In genomic region chr17:76397184-76397583, GRCh38 we compare ENCODE assay signal across 13 cellular contexts. TPM values are rescaled to one million over a fixed set of nuclear protein-coding genes. Genes with fewer than 3 reads are reported as not detected.
DNase-seq lines count a peak whose midpoint lies in the region; ATAC-seq, FAIRE-seq and TF ChIP-seq lines count a peak whose summit lies in the region.
"Had no signal": no experiment of that assay in that cellular context is flagged by ENCODE, and none has a peak within 500 bp of the region (broad histone marks: within the 10 kb centered on the region; RNA-seq: fewer than 3 reads in every experiment).

No MANE protein-coding gene starts in this region.

- peaks cover 3% of the 10 kb centered on the region for H3K79me1 ChIP-seq in neuronal stem cell (ENCODE audit: low read depth, low read length)

- H2BK120ac ChIP-seq in neuronal stem cell (ENCODE audit: low read depth, low read length): no peak overlapping the region

- intact Hi-C loops in HCT116 (cut with micrococcal nuclease) (no loop called here), K562 (cut with micrococcal nuclease) (no loop called here)

- H3K79me2 ChIP-seq in HCT116 (ENCODE audit: insufficient read depth, low read length) (no peaks in the 10 kb centered on the region), K562 (ENCODE audit: control insufficient read depth, insufficient read depth, low read length) (no peaks in the 10 kb centered on the region)

- H3K4me3 Mint-ChIP-seq in activated naive CD8-positive, alpha-beta T cell treated with anti-CD3 and anti-CD28 coated beads for 36 hours: no peak overlapping the region
- H3K4me3 Mint-ChIP-seq in activated naive CD8-positive, alpha-beta T cell treated with anti-CD3 and anti-CD28 coated beads, Interleukin-2, amount 50 U/mL, for 24 hours: no peak overlapping the region
- H3K4me3 Mint-ChIP-seq: B cell had no signal

- no peak overlapping the region for H4K91ac ChIP-seq in neuronal stem cell (ENCODE audit: low read depth, low read length, poor library complexity)

- H3K4me3 ChIP-seq in HCT116 (replicated peaks in 1 of 2; ENCODE audit: low read depth in 1 of 2, low read length in 2 of 2) (no peak overlapping the region), K562 (no peak overlapping the region), neuronal stem cell (ENCODE audit: low read length in 2 of 2) (no peak overlapping the region)
- H3K4me3 ChIP-seq: GM23248, Peyer's patch, SJSA1 had no signal

- H3K27ac ChIP-seq in HCT116 (ENCODE audit: low read depth, low read length) (no peak overlapping the region), K562 (ENCODE audit: extremely low read depth, low read depth, low read length) (no peak overlapping the region; the same call in 2 of the 3 replicates), neuronal stem cell (replicated peaks; ENCODE audit: low read length) (no peak overlapping the region)
- H3K27ac ChIP-seq: GM23248, Peyer's patch, SJSA1 had no signal

- BruUV-seq in HCT116 (replicated peaks; lab: Mats Ljungman, UMichigan) (no TSS peak), K562 (replicated peaks; lab: Mats Ljungman, UMichigan) (no TSS peak)

- peaks cover 4% of the 10 kb centered on the region; the same call in 1 of the 2 replicates for H4K20me1 ChIP-seq in HCT116 (ENCODE audit: insufficient read depth)
- H4K20me1 ChIP-seq in K562 (replicated peaks; ENCODE audit: control insufficient read depth, insufficient read depth, low read length): peaks cover 23% of the 10 kb centered on the region

- RAD21 ChIA-PET in HCT116 (lab: Charles Lee; ENCODE audit: low non-redundant PET in 1 of 2, low total read pairs in 2 of 2, uncharacterized antibody in 2 of 2, unreplicated experiment in 2 of 2): interaction anchor here (0.9 to 2.0 kb wide), 5 partner anchors 31 to 93 kb away, joined by 3 to 9 read pairs (median 5); no protein-coding TSS in a partner anchor

- H3K27me3 Mint-ChIP-seq in activated naive CD8-positive, alpha-beta T cell treated with anti-CD3 and anti-CD28 coated beads for 36 hours: no peaks in the 10 kb centered on the region
- no peaks in the 10 kb centered on the region for H3K27me3 Mint-ChIP-seq in activated naive CD8-positive, alpha-beta T cell treated with anti-CD3 and anti-CD28 coated beads, Interleukin-2, amount 50 U/mL, for 24 hours
- H3K27me3 Mint-ChIP-seq: B cell had no signal

- FAIRE-seq in K562 (lab: Jason Lieb, UNC): no peak
- FAIRE-seq: D721Med had no signal

- peak overlapping the region; percentile 13 for H3K18ac ChIP-seq in neuronal stem cell (ENCODE audit: low read length)

- no peaks in the 10 kb centered on the region for H3K9me3 Mint-ChIP-seq in activated naive CD8-positive, alpha-beta T cell treated with anti-CD3 and anti-CD28 coated beads for 36 hours
- no peaks in the 10 kb centered on the region for H3K9me3 Mint-ChIP-seq in activated naive CD8-positive, alpha-beta T cell treated with anti-CD3 and anti-CD28 coated beads, Interleukin-2, amount 50 U/mL, for 24 hours

- no peaks in the 10 kb centered on the region for H3K4me1 ChIP-seq in HCT116 (ENCODE audit: control insufficient read depth in 1 of 2, insufficient read depth in 2 of 2, low read length in 2 of 2)
- peaks cover 0 to 9% of the 10 kb centered on the region in 2 experiments; a peak in 2 of 5 replicates for H3K4me1 ChIP-seq in K562 (replicated peaks in 1 of 2; ENCODE audit: control insufficient read depth in 2 of 2, insufficient read depth in 2 of 2, low read length in 2 of 2)
- H3K4me1 ChIP-seq in neuronal stem cell (ENCODE audit: control insufficient read depth in 2 of 2, insufficient read depth in 1 of 2, low read depth in 1 of 2, low read length in 2 of 2): no peaks in the 10 kb centered on the region
- H3K4me1 ChIP-seq: Peyer's patch had no signal

- H3K27me3 ChIP-seq in HCT116 (ENCODE audit: insufficient read depth, low read length) (no peaks in the 10 kb centered on the region), K562 (ENCODE audit: control insufficient read depth in 2 of 2, insufficient read depth in 2 of 2, low read length in 2 of 2) (no peaks in the 10 kb centered on the region), neuronal stem cell (ENCODE audit: control insufficient read depth in 3 of 3, insufficient read depth in 3 of 3, low read depth in 1 of 3, low read length in 3 of 3) (no peaks in the 10 kb centered on the region)
- H3K27me3 ChIP-seq: Peyer's patch, SJSA1 had no signal

- H3K4me2 ChIP-seq in HCT116 (ENCODE audit: low read length) (no peak overlapping the region), K562 (ENCODE audit: insufficient read depth, low read length) (no peak overlapping the region), neuronal stem cell (ENCODE audit: insufficient read depth, low read length, poor library complexity, severe bottlenecking) (no peak overlapping the region)

- H3K9ac ChIP-seq in HCT116 (ENCODE audit: low read length) (no peak overlapping the region), K562 (ENCODE audit: insufficient read depth in 1 of 2, low read depth in 2 of 2, low read length in 2 of 2) (peak overlapping the region in 1 of 2 experiments; percentile 43; a peak in 1 of 4 replicates), neuronal stem cell (ENCODE audit: low read depth, low read length, poor library complexity) (no peak overlapping the region)
- H3K9ac ChIP-seq: GM23248 had no signal

- no peaks in the 10 kb centered on the region for H3K9me2 ChIP-seq in HCT116 (ENCODE audit: insufficient read depth)

- CTCF ChIA-PET in HCT116 (lab: Charles Lee) (interaction anchor here (0.8 to 3.9 kb wide), 19 partner anchors 7 to 492 kb away, joined by 3 to 64 read pairs (median 10); partner anchors contain the start of genes PRPSAP1 and SPHK1), K562 (lab: Yijun Ruan, JAX; ENCODE audit: low intra/inter-chr PET ratio) (interaction anchor here (0.8 to 3.8 kb wide), 3 partner anchors 27 to 276 kb away, joined by 3 to 38 read pairs (median 13); no protein-coding TSS in a partner anchor)

- TF ChIP-seq RAD21 in HCT116 (IDR thresholded peaks at IDR 0.05; ENCODE audit: low read depth): no peak
- no peak for TF ChIP-seq RAD21 in K562 (CRISPR knock-in tag; conservative IDR thresholded peaks at IDR 0.05 in 1 of 2, IDR thresholded peaks at IDR 0.05 in 1 of 2)

- H2BK12ac ChIP-seq in neuronal stem cell (ENCODE audit: low read length): no peak overlapping the region

- peak overlapping the region; percentile 37 for H3K23ac ChIP-seq in neuronal stem cell (ENCODE audit: low read depth, low read length, poor library complexity)

- TF ChIP-seq EP300 in K562 (IDR thresholded peaks at IDR 0.05; ENCODE audit: low read length): no peak

- H2BK15ac ChIP-seq in neuronal stem cell (ENCODE audit: low read length): no peak overlapping the region

- H3K9me3 ChIP-seq in HCT116 (ENCODE audit: control insufficient read depth in 1 of 2, insufficient read depth in 1 of 2, low read depth in 1 of 2, low read length in 2 of 2) (no peaks in the 10 kb centered on the region), K562 (replicated peaks; ENCODE audit: control insufficient read depth, insufficient read depth, low read depth, low read length) (no peaks in the 10 kb centered on the region), neuronal stem cell (replicated peaks in 1 of 2; ENCODE audit: control insufficient read depth in 2 of 2, insufficient read depth in 1 of 2, low read depth in 1 of 2, low read length in 2 of 2) (peaks cover 0 to 1% of the 10 kb centered on the region in 2 donors)
- H3K9me3 ChIP-seq: Peyer's patch, SJSA1 had no signal

- no peak overlapping the region for H2AK5ac ChIP-seq in neuronal stem cell (ENCODE audit: low read depth, low read length)

- no peaks in the 10 kb centered on the region for H3K9me1 ChIP-seq in K562 (ENCODE audit: control insufficient read depth, insufficient read depth, low read length)

- POLR2A ChIA-PET in HCT116 (lab: Charles Lee) (interaction anchor here (1.3 kb wide), 1 partner anchor 43 kb away, joined by 4 read pairs; no protein-coding TSS in a partner anchor), K562 (lab: Yijun Ruan, JAX) (interaction anchor here (1.0 to 2.9 kb wide), 7 partner anchors 8 to 94 kb away, joined by 3 to 15 read pairs (median 5); no protein-coding TSS in a partner anchor)

- TF ChIP-seq CTCF in HCT116 (IDR thresholded peaks at IDR 0.05 in 2 of 3, conservative IDR thresholded peaks at IDR 0.05 in 1 of 3; ENCODE audit: borderline replicate concordance in 1 of 3, insufficient read depth in 1 of 3, low read depth in 2 of 3, low read length in 2 of 3): no peak
- TF ChIP-seq CTCF in K562 (IDR thresholded peaks at IDR 0.05 in 2 of 3, conservative IDR thresholded peaks at IDR 0.05 in 1 of 3; ENCODE audit: insufficient read depth in 2 of 3, low read depth in 1 of 3, low read length in 3 of 3): peak in 1 of 3 experiments; percentile 23; a peak in 2 of 6 replicates

- peaks cover 5% of the 10 kb centered on the region for H3K36me3 Mint-ChIP-seq in activated naive CD8-positive, alpha-beta T cell treated with anti-CD3 and anti-CD28 coated beads for 36 hours
- H3K36me3 Mint-ChIP-seq in activated naive CD8-positive, alpha-beta T cell treated with anti-CD3 and anti-CD28 coated beads, Interleukin-2, amount 50 U/mL, for 24 hours (ENCODE audit: low read depth): peaks cover 31% of the 10 kb centered on the region

- TF ChIP-seq POLR2A in HCT116 (IDR thresholded peaks at IDR 0.05; ENCODE audit: borderline replicate concordance, extremely low read depth, insufficient read depth, insufficient read length) (no peak), K562 (conservative IDR thresholded peaks at IDR 0.05) (no peak)

- in situ Hi-C loops in K562 (cut with MboI): no loop called here

- DNase-seq in activated naive CD8-positive, alpha-beta T cell treated with anti-CD3 and anti-CD28 coated beads for 36 hours: no peak
- DNase-seq in activated naive CD8-positive, alpha-beta T cell treated with anti-CD3 and anti-CD28 coated beads, Interleukin-2, amount 50 U/mL, for 24 hours: no peak
- DNase-seq in HCT116 (ENCODE audit: low read depth, low spot score): no peak
- DNase-seq in K562 (ENCODE audit: extremely low read depth in 1 of 4, low spot score in 3 of 4): no peak
- DNase-seq in neuronal stem cell (ENCODE audit: low spot score): no peak
- DNase-seq in NCI-H1436 (lab: John Stamatoyannopoulos, UW): no peak

- no peak overlapping the region for H2AFZ ChIP-seq in HCT116 (ENCODE audit: low read depth, low read length, poor library complexity, severe bottlenecking)
- H2AFZ ChIP-seq in K562 (ENCODE audit: low read depth, low read length): no peak overlapping the region
- H2AFZ ChIP-seq in neuronal stem cell (ENCODE audit: low read length): no peak overlapping the region
- H2AFZ ChIP-seq: GM23248 had no signal

- 88% methylated on average over 8 of the region's 8 CpGs for WGBS in K562 (ENCODE audit: insufficient coverage, low coverage, missing lambda C conversion rate)
- no CpG with 5 or more reads among the region's 8 CpGs for WGBS in neuronal stem cell (ENCODE audit: extremely low coverage in 2 of 2, insufficient read length in 2 of 2, insufficient replicate concordance in 1 of 2), 2 donors

- no peak for ATAC-seq in activated naive CD8-positive, alpha-beta T cell treated with anti-CD3 and anti-CD28 coated beads, Interleukin-2, amount 50 U/mL, for 24 hours
- peak; percentile 39 for ATAC-seq in HCT116
- ATAC-seq in K562: peak; percentile 66
- no peak for ATAC-seq in HG03045 (IDR thresholded peaks at IDR 0.05; ENCODE audit: unreplicated experiment)
- no peak for ATAC-seq in HG03159 (IDR thresholded peaks at IDR 0.05; ENCODE audit: unreplicated experiment)

- no peak overlapping the region for H3K14ac ChIP-seq in neuronal stem cell (ENCODE audit: low read length)

- H3K4me1 Mint-ChIP-seq in activated naive CD8-positive, alpha-beta T cell treated with anti-CD3 and anti-CD28 coated beads for 36 hours: no peaks in the 10 kb centered on the region
- no peaks in the 10 kb centered on the region for H3K4me1 Mint-ChIP-seq in activated naive CD8-positive, alpha-beta T cell treated with anti-CD3 and anti-CD28 coated beads, Interleukin-2, amount 50 U/mL, for 24 hours
- H3K4me1 Mint-ChIP-seq: B cell had no signal

- peak overlapping the region; percentile 39 for H3K27ac Mint-ChIP-seq in activated naive CD8-positive, alpha-beta T cell treated with anti-CD3 and anti-CD28 coated beads for 36 hours
- H3K27ac Mint-ChIP-seq in activated naive CD8-positive, alpha-beta T cell treated with anti-CD3 and anti-CD28 coated beads, Interleukin-2, amount 50 U/mL, for 24 hours: no peak overlapping the region
- H3K27ac Mint-ChIP-seq: B cell had no signal

- H3K36me3 ChIP-seq in HCT116 (ENCODE audit: control insufficient read depth in 1 of 2, insufficient read depth in 2 of 2, low read length in 2 of 2) (peaks cover 54 to 59% of the 10 kb centered on the region in 2 experiments; a peak in 3 of 4 replicates), K562 (ENCODE audit: control insufficient read depth, insufficient read depth, low read length) (peaks cover 79% of the 10 kb centered on the region), neuronal stem cell (replicated peaks in 1 of 2; ENCODE audit: control insufficient read depth in 2 of 2, insufficient read depth in 2 of 2, low read length in 2 of 2) (peaks cover 65 to 83% of the 10 kb centered on the region in 2 donors)

- no peak overlapping the region for H2BK5ac ChIP-seq in neuronal stem cell (ENCODE audit: low read length)

- H3K4ac ChIP-seq in neuronal stem cell (ENCODE audit: low read length): no peak overlapping the region

- no peak overlapping the region for H4K8ac ChIP-seq in neuronal stem cell (ENCODE audit: low read depth, low read length)

RNA-seq across cellular contexts. Expression of gene SPHK1, which starts 12.8 kb away (rescaled TPM):
- 10 to 100 TPM; 10.9 to 12.0 TPM for total RNA-seq in activated naive CD8-positive, alpha-beta T cell treated with anti-CD3 and anti-CD28 coated beads for 36 hours
- total RNA-seq in HCT116 (2021; ENCODE audit: unreplicated experiment) (4.6 TPM), K562 (2014; rRNA removed) (60.3 and 69.6 TPM in 2 replicates), K562 (2014; rRNA removed; fragmentation: Illumina TruSeq; extraction: Trizol) (5.6 and 8.0 TPM in 2 replicates), K562 (2015; rRNA removed; fragmentation: Illumina TruSeq; extraction: Trizol) (14.1 and 14.9 TPM in 2 replicates), K562 (2021) (56.2 and 58.2 TPM in 2 replicates)
- polyA plus RNA-seq in HCT116 (2012): 3.3 and 3.8 TPM in 2 replicates
- total RNA-seq in K562 (2011; cell fraction: chromatin; rRNA removed; ENCODE audit: low replicate concordance): 17.0 and 55.7 TPM in 2 replicates
- total RNA-seq in K562 (2011; cell fraction: nucleolus; rRNA removed): 66.3 and 72.5 TPM in 2 replicates
- total RNA-seq in K562 (2011; cell fraction: nucleoplasm; rRNA removed): 31.6 and 33.4 TPM in 2 replicates
- polyA plus RNA-seq in K562 (2011; rRNA removed) (20.2 and 21.6 TPM in 2 replicates), K562 (2014; fragmentation: Illumina TruSeq; extraction: Trizol) (14.5 and 25.0 TPM in 2 replicates), K562 (2014; fragmentation: Nextera tagmentation; extraction: Ambion mirVana) (1 to 10 TPM in 1 of 2 experiments, under 1 TPM in 1; 0.21 to 1.9 TPM), K562 (2014; rRNA removed) (45.3 and 51.4 TPM in 2 replicates)
- 25.9 and 63.1 TPM in 2 replicates for polyA plus RNA-seq in K562 (2011; cell fraction: cytosol; rRNA removed)
- 93.7 and 187 TPM in 2 replicates for polyA plus RNA-seq in K562 (2011; cell fraction: nucleus; rRNA removed)
- polyA plus RNA-seq in K562 (2012): 26.8 and 28.6 TPM in 2 replicates
- 3.0 and 8.2 TPM in 2 replicates for polyA minus RNA-seq in K562 (2011; rRNA and poly(A)+ RNA removed)
- polyA minus RNA-seq in K562 (2011; cell fraction: cytosol; rRNA and poly(A)+ RNA removed): 11.8 and 12.5 TPM in 2 replicates
- 19.1 and 19.3 TPM in 2 replicates for polyA minus RNA-seq in K562 (2011; cell fraction: nucleus; rRNA and poly(A)+ RNA removed)
- polyA plus RNA-seq in neuronal stem cell (2013, experiment 1 of 2): 13.3 TPM
- 13.0 TPM for polyA plus RNA-seq in neuronal stem cell (2013, experiment 2 of 2)

RNA-seq across cellular contexts. Expression of gene PRPSAP1, which starts 43.5 kb away (rescaled TPM):
- total RNA-seq in activated naive CD8-positive, alpha-beta T cell treated with anti-CD3 and anti-CD28 coated beads for 36 hours: 10 to 100 TPM; 30.9 to 31.3 TPM
- total RNA-seq in HCT116 (2021; ENCODE audit: unreplicated experiment): 81.4 TPM
- polyA plus RNA-seq in HCT116 (2012): 78.6 and 90.4 TPM in 2 replicates
- total RNA-seq in K562 (2011; cell fraction: chromatin; rRNA removed; ENCODE audit: low replicate concordance): 154 and 205 TPM in 2 replicates
- total RNA-seq in K562 (2011; cell fraction: nucleolus; rRNA removed): 107 and 112 TPM in 2 replicates
- 122 and 124 TPM in 2 replicates for total RNA-seq in K562 (2011; cell fraction: nucleoplasm; rRNA removed)
- total RNA-seq in K562 (2014; rRNA removed): 18.6 and 21.9 TPM in 2 replicates
- 39.3 and 39.4 TPM in 2 replicates for total RNA-seq in K562 (2014; rRNA removed; fragmentation: Illumina TruSeq; extraction: Trizol)
- 38.0 and 40.8 TPM in 2 replicates for total RNA-seq in K562 (2015; rRNA removed; fragmentation: Illumina TruSeq; extraction: Trizol)
- 65.8 and 70.8 TPM in 2 replicates for total RNA-seq in K562 (2021)
- polyA plus RNA-seq in K562 (2011; rRNA removed): 77.1 and 89.9 TPM in 2 replicates
- 42.1 and 76.8 TPM in 2 replicates for polyA plus RNA-seq in K562 (2011; cell fraction: cytosol; rRNA removed)
- polyA plus RNA-seq in K562 (2011; cell fraction: nucleus; rRNA removed): 228 and 401 TPM in 2 replicates
- polyA plus RNA-seq in K562 (2012): 50.3 and 72.3 TPM in 2 replicates
- 70.0 and 73.4 TPM in 2 replicates for polyA plus RNA-seq in K562 (2014; fragmentation: Illumina TruSeq; extraction: Trizol)
- polyA plus RNA-seq in K562 (2014; fragmentation: Nextera tagmentation; extraction: Ambion mirVana): 10 to 100 TPM; 21.9 to 31.9 TPM
- polyA plus RNA-seq in K562 (2014; rRNA removed): 61.2 and 72.8 TPM in 2 replicates
- polyA minus RNA-seq in K562 (2011; rRNA and poly(A)+ RNA removed): 63.9 and 65.4 TPM in 2 replicates
- polyA minus RNA-seq in K562 (2011; cell fraction: cytosol; rRNA and poly(A)+ RNA removed): 26.3 and 27.2 TPM in 2 replicates
- 30.6 and 71.0 TPM in 2 replicates for polyA minus RNA-seq in K562 (2011; cell fraction: nucleus; rRNA and poly(A)+ RNA removed)
- 51.3 TPM for polyA plus RNA-seq in neuronal stem cell (2013, experiment 1 of 2)
- polyA plus RNA-seq in neuronal stem cell (2013, experiment 2 of 2): 47.7 TPM

RNA-seq across cellular contexts. Expression of gene UBE2O, which starts 55.8 kb away (rescaled TPM):
- total RNA-seq in activated naive CD8-positive, alpha-beta T cell treated with anti-CD3 and anti-CD28 coated beads for 36 hours: 10 to 100 TPM; 37.7 to 38.4 TPM
- total RNA-seq in HCT116 (2021; ENCODE audit: unreplicated experiment) (59.1 TPM), K562 (2014; rRNA removed) (20.5 and 21.6 TPM in 2 replicates), K562 (2014; rRNA removed; fragmentation: Illumina TruSeq; extraction: Trizol) (8.8 and 10.0 TPM in 2 replicates), K562 (2015; rRNA removed; fragmentation: Illumina TruSeq; extraction: Trizol) (13.3 and 15.6 TPM in 2 replicates), K562 (2021) (36.8 and 39.7 TPM in 2 replicates)
- polyA plus RNA-seq in HCT116 (2012): 50.2 and 72.6 TPM in 2 replicates
- 48.0 and 101 TPM in 2 replicates for total RNA-seq in K562 (2011; cell fraction: chromatin; rRNA removed; ENCODE audit: low replicate concordance)
- total RNA-seq in K562 (2011; cell fraction: nucleolus; rRNA removed): 46.3 and 49.0 TPM in 2 replicates
- total RNA-seq in K562 (2011; cell fraction: nucleoplasm; rRNA removed): 34.9 and 41.1 TPM in 2 replicates
- polyA plus RNA-seq in K562 (2011; rRNA removed) (12.6 and 20.8 TPM in 2 replicates), K562 (2014; fragmentation: Illumina TruSeq; extraction: Trizol) (24.5 and 25.4 TPM in 2 replicates), K562 (2014; fragmentation: Nextera tagmentation; extraction: Ambion mirVana) (1 to 10 TPM; 1.6 to 1.7 TPM), K562 (2014; rRNA removed) (15.6 and 22.1 TPM in 2 replicates)
- 9.9 and 13.8 TPM in 2 replicates for polyA plus RNA-seq in K562 (2011; cell fraction: cytosol; rRNA removed)
- polyA plus RNA-seq in K562 (2011; cell fraction: nucleus; rRNA removed): 60.0 and 60.8 TPM in 2 replicates
- 24.4 and 24.9 TPM in 2 replicates for polyA plus RNA-seq in K562 (2012)
- 56.4 and 69.3 TPM in 2 replicates for polyA minus RNA-seq in K562 (2011; rRNA and poly(A)+ RNA removed)
- 26.6 and 31.1 TPM in 2 replicates for polyA minus RNA-seq in K562 (2011; cell fraction: cytosol; rRNA and poly(A)+ RNA removed)
- polyA minus RNA-seq in K562 (2011; cell fraction: nucleus; rRNA and poly(A)+ RNA removed): 11.0 and 22.8 TPM in 2 replicates
- polyA plus RNA-seq in neuronal stem cell (2013, experiment 1 of 2): 17.1 TPM
- polyA plus RNA-seq in neuronal stem cell (2013, experiment 2 of 2): 16.9 TPM

Comparison
In these comparisons a context has a peak if more than half of its experiments do, and no peak if none do; other contexts are left out.
1. ATAC-seq: peak in HCT116 (single experiment) and K562 (single experiment); none in activated naive CD8-positive, alpha-beta T cell treated with anti-CD3 and anti-CD28 coated beads, Interleukin-2, amount 50 U/mL, for 24 hours (single experiment), HG03045 (single experiment) and HG03159 (single experiment).